In the genomic region with DNA sequence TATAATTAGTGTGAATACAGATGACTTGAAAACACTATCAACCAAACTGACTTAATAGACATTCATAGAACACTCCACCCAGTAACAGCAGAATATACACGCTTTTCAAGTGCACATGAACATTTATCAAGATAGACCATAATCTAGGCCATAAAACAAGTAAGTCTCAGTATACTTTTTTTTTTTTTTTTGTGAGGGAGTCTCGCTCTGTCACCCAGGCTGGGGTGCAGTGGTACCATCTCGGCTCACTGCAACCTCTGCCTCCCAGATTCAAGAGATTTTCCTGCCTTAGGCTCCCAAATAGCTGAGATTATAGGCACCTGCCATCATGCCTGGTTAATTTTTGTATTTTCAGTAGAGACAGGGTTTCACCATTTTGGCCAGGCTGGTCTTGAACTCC, we compare ENCODE assay signal across 8 cellular contexts. TPM values are rescaled to one million over a fixed set of nuclear protein-coding genes. Genes with fewer than 3 reads are reported as not detected.
"Had no signal": no experiment of that assay in that cellular context is flagged by ENCODE, and none has a peak within 500 bp of the region (broad histone marks: within the 10 kb centered on the region; RNA-seq: fewer than 3 reads in every experiment).

No MANE protein-coding gene starts in this region.

RNA-seq across cellular contexts. Expression of gene MYCN, which starts 36.4 kb away (rescaled TPM):
- total RNA-seq: activated B cell treated with CpG ODN at 0.5 μM for 24 hours; activated CD4-positive, alpha-beta memory T cell treated with anti-CD3 and anti-CD28 coated beads, Interleukin-2, amount 10 ng/mL, durations not matched to agents 7 days and 5 days; activated CD4-positive, alpha-beta T cell treated with anti-CD3 and anti-CD28 coated beads, Interleukin-2, amount 10 ng/mL, durations not matched to agents 24 days and 14 days; activated CD4-positive, alpha-beta T cell treated with anti-CD3 and anti-CD28 coated beads, Interleukin-2, amount 10 ng/mL, durations not matched to agents 7 days and 5 days; activated CD8-positive, alpha-beta memory T cell treated with anti-CD3 and anti-CD28 coated beads for 36 hours; activated CD8-positive, alpha-beta memory T cell treated with anti-CD3 and anti-CD28 coated beads, Interleukin-2, amount 10 ng/mL, durations not matched to agents 7 days and 5 days; activated CD8-positive, alpha-beta T cell treated with anti-CD3 and anti-CD28 coated beads, Interleukin-2, amount 10 ng/mL, durations not matched to agents 7 days and 5 days; T-helper 1 cell treated with Interleukin-12 subunit alpha and Interleukin-12 subunit beta and Interleukin-4 antibody, amounts not matched to agents 30 ng/mL and 1 ng/mL, for 36 hours had no signal
